18 cellular contexts compared by ENCODE assay signal in genomic region chr2:236393101-236393500, GRCh38.
DNase-seq lines count a peak whose midpoint lies in the region; ATAC-seq and TF ChIP-seq lines count a peak whose summit lies in the region.
"Had no signal": no experiment of that assay in that cellular context is flagged by ENCODE, and none has a peak within 500 bp of the region (broad histone marks: within the 10 kb centered on the region; RNA-seq: fewer than 3 reads in every experiment).

No MANE protein-coding gene starts in this region.

- H3K36me3 Mint-ChIP-seq in activated CD4-positive, alpha-beta T cell treated with anti-CD3 and anti-CD28 coated beads, Interleukin-2, amount 10 ng/mL, durations not matched to agents 24 days and 14 days (ENCODE audit: low read depth), result no peaks in the 10 kb centered on the region
- H3K36me3 Mint-ChIP-seq in H9 (ENCODE audit: insufficient read depth in 1 of 3, low read depth in 3 of 3) (peaks cover 0 to 11% (median 9%) of the 10 kb centered on the region in 3 experiments; a peak in 4 of 7 replicates), osteocyte (ENCODE audit: unreplicated experiment) (no peaks in the 10 kb centered on the region)
- H3K36me3 Mint-ChIP-seq: CD8-positive, alpha-beta T cell had no signal

- no peak for ATAC-seq in GM18502 (IDR thresholded peaks at IDR 0.05; ENCODE audit: poor library complexity, unreplicated experiment)
- ATAC-seq: A549; CD8-positive, alpha-beta T cell had no signal

- H3K27me3 Mint-ChIP-seq in activated CD4-positive, alpha-beta T cell treated with anti-CD3 and anti-CD28 coated beads, Interleukin-2, amount 10 ng/mL, durations not matched to agents 24 days and 14 days, result peaks cover 3% of the 10 kb centered on the region
- H3K27me3 Mint-ChIP-seq in H9 (ENCODE audit: low read depth) (no peaks in the 10 kb centered on the region), osteocyte (ENCODE audit: unreplicated experiment) (peaks cover 7% of the 10 kb centered on the region)

- H3K36me3 ChIP-seq in esophagus muscularis mucosa, result no peaks in the 10 kb centered on the region
- H3K36me3 ChIP-seq: BLaER1 treated with 17β-estradiol and CSF1 and Interleukin-3, amounts not matched to agents 10 nM and 100 nM had no signal

- intact Hi-C loops in activated CD4-positive, alpha-beta T cell treated with anti-CD3 and anti-CD28 coated beads, Interleukin-2, amount 10 ng/mL, durations not matched to agents 24 days and 14 days (cut with micrococcal nuclease), result no loop called here
- intact Hi-C loops in esophagus muscularis mucosa (cut with DNase I), result no loop called here

- no peak overlapping the region for H3K9ac ChIP-seq in H9 (ENCODE audit: extremely low read depth, insufficient read length, low read length)
- H3K9ac ChIP-seq: BLaER1 treated with 17β-estradiol and CSF1 and Interleukin-3, amounts not matched to agents 10 nM and 100 nM had no signal

- TF ChIP-seq CTCF in H9 (conservative IDR thresholded peaks at IDR 0.05) (no peak), esophagus muscularis mucosa (IDR thresholded peaks at IDR 0.05) (no peak), osteocyte (IDR thresholded peaks at IDR 0.05) (no peak), GM10266 (IDR thresholded peaks at IDR 0.05; ENCODE audit: control insufficient read depth, insufficient read depth, low read depth, missing control alignments) (no peak)

- peak; percentile 24 for DNase-seq in activated CD4-positive, alpha-beta T cell treated with anti-CD3 and anti-CD28 coated beads, Interleukin-2, amount 10 ng/mL, durations not matched to agents 24 days and 14 days
- no peak for DNase-seq in activated CD4-positive, alpha-beta T cell treated with anti-CD3 and anti-CD28 coated beads for 1 hour
- DNase-seq in H9 (peak; percentile 14), esophagus muscularis mucosa (ENCODE audit: extremely low spot score) (peak; percentile 86), osteocyte (ENCODE audit: extremely low spot score, unreplicated experiment) (peak; percentile 57), AG08396 (ENCODE audit: low spot score) (no peak), GM10266 (ENCODE audit: extremely low spot score) (no peak)
- DNase-seq: CD8-positive, alpha-beta T cell; DMS 273 treated with DMSO at 0.1 percent for 48 hours; DMS53; DND-41; EL; HCEC 1CT had no signal

- no peak overlapping the region for H3K27ac Mint-ChIP-seq in activated CD4-positive, alpha-beta T cell treated with anti-CD3 and anti-CD28 coated beads, Interleukin-2, amount 10 ng/mL, durations not matched to agents 24 days and 14 days
- H3K27ac Mint-ChIP-seq in H9 (no peak overlapping the region), osteocyte (ENCODE audit: unreplicated experiment) (no peak overlapping the region)
- H3K27ac Mint-ChIP-seq: CD8-positive, alpha-beta T cell had no signal

- H3K4me2 ChIP-seq in H9 (ENCODE audit: insufficient read depth, insufficient read length, low read length), result no peak overlapping the region
- H3K4me2 ChIP-seq: A549 had no signal

- no peak overlapping the region for H4K91ac ChIP-seq in H9 (ENCODE audit: insufficient read length, low read depth, low read length)

- H2BK15ac ChIP-seq in H9 (ENCODE audit: low read depth, low read length), result no peak overlapping the region

- no peak overlapping the region for H2BK120ac ChIP-seq in H9 (ENCODE audit: low read depth, low read length, poor library complexity, severe bottlenecking)

- no CpG with 5 or more reads among the region's 3 CpGs for WGBS in H9 (ENCODE audit: extremely low coverage, insufficient read length, low lambda C conversion rate)
- 87% methylated on average over 3 of the region's 3 CpGs for WGBS in esophagus muscularis mucosa

- no peak overlapping the region for H3K56ac ChIP-seq in H9 (ENCODE audit: insufficient read length, low read depth, low read length)

- no peak for TF ChIP-seq EP300 in esophagus muscularis mucosa (IDR thresholded peaks at IDR 0.05)

- H2AFZ ChIP-seq in H9 (ENCODE audit: low read length), result no peak overlapping the region

- no peaks in the 10 kb centered on the region for H3K9me3 Mint-ChIP-seq in activated CD4-positive, alpha-beta T cell treated with anti-CD3 and anti-CD28 coated beads, Interleukin-2, amount 10 ng/mL, durations not matched to agents 24 days and 14 days
- peaks cover 0 to 3% of the 10 kb centered on the region in 2 experiments; a peak in 2 of 5 replicates for H3K9me3 Mint-ChIP-seq in H9
- no peaks in the 10 kb centered on the region for H3K9me3 Mint-ChIP-seq in osteocyte (ENCODE audit: unreplicated experiment)
- H3K9me3 Mint-ChIP-seq: CD8-positive, alpha-beta T cell had no signal

- no peak overlapping the region for H2AK5ac ChIP-seq in H9 (ENCODE audit: insufficient read length, low read length)

- no peak overlapping the region for H2BK5ac ChIP-seq in H9 (ENCODE audit: insufficient read length, low read length)

- H3K9me3 ChIP-seq in H9 (ENCODE audit: control insufficient read depth, low read depth, low read length) (no peaks in the 10 kb centered on the region), esophagus muscularis mucosa (no peaks in the 10 kb centered on the region)
- H3K9me3 ChIP-seq: A549; BLaER1 treated with 17β-estradiol and CSF1 and Interleukin-3, amounts not matched to agents 10 nM and 100 nM had no signal

- no peak overlapping the region for H3K18ac ChIP-seq in H9 (ENCODE audit: insufficient read length, low read depth, low read length)

- no peak overlapping the region for H3K4me3 Mint-ChIP-seq in activated CD4-positive, alpha-beta T cell treated with anti-CD3 and anti-CD28 coated beads, Interleukin-2, amount 10 ng/mL, durations not matched to agents 24 days and 14 days
- H3K4me3 Mint-ChIP-seq in H9, result no peak overlapping the region
- no peak overlapping the region for H3K4me3 Mint-ChIP-seq in osteocyte (ENCODE audit: unreplicated experiment)
- H3K4me3 Mint-ChIP-seq: CD8-positive, alpha-beta T cell had no signal

- H3K14ac ChIP-seq in H9 (ENCODE audit: insufficient read depth, low read length), result no peak overlapping the region

- H3K4me1 ChIP-seq in H9 (ENCODE audit: insufficient read depth, low read length) (no peaks in the 10 kb centered on the region), esophagus muscularis mucosa (no peaks in the 10 kb centered on the region)
- H3K4me1 ChIP-seq: A549 had no signal

- no peak overlapping the region for H3K4me3 ChIP-seq in esophagus muscularis mucosa
- H3K4me3 ChIP-seq: A549; BLaER1 treated with 17β-estradiol and CSF1 and Interleukin-3, amounts not matched to agents 10 nM and 100 nM had no signal

- no peak overlapping the region for H2BK20ac ChIP-seq in H9 (ENCODE audit: low read depth, low read length, poor library complexity, severe bottlenecking)

- H3K27me3 ChIP-seq in H9 (ENCODE audit: insufficient read depth, low read length), result no peaks in the 10 kb centered on the region
- no peaks in the 10 kb centered on the region for H3K27me3 ChIP-seq in esophagus muscularis mucosa
- H3K27me3 ChIP-seq: BLaER1 treated with 17β-estradiol and CSF1 and Interleukin-3, amounts not matched to agents 10 nM and 100 nM had no signal

- H3K23me2 ChIP-seq in H9 (ENCODE audit: insufficient read length, low read depth, low read length, poor library complexity, severe bottlenecking), result no peaks in the 10 kb centered on the region

- no peak overlapping the region for H3K4ac ChIP-seq in H9 (ENCODE audit: low read depth, low read length)

- no peaks in the 10 kb centered on the region for H4K20me1 ChIP-seq in H9 (ENCODE audit: control insufficient read depth, insufficient read depth, insufficient read length)
- H4K20me1 ChIP-seq: BLaER1 treated with 17β-estradiol and CSF1 and Interleukin-3, amounts not matched to agents 10 nM and 100 nM had no signal

- H3K27ac ChIP-seq in H9 (ENCODE audit: insufficient read length, low read depth, low read length) (no peak overlapping the region), esophagus muscularis mucosa (replicated peaks in 1 of 4) (no peak overlapping the region)
- H3K27ac ChIP-seq: 22Rv1; A549; BLaER1 treated with 17β-estradiol and CSF1 and Interleukin-3, amounts not matched to agents 10 nM and 100 nM; HL-60 had no signal

- no peak overlapping the region for H4K8ac ChIP-seq in H9 (replicated peaks; ENCODE audit: insufficient read length, low read depth, low read length)

- no peak overlapping the region for H2BK12ac ChIP-seq in H9 (ENCODE audit: insufficient read length, low read depth, low read length)

- H3K23ac ChIP-seq in H9 (ENCODE audit: insufficient read length, low read depth, low read length), result no peak overlapping the region

- no peak for TF ChIP-seq POLR2A in esophagus muscularis mucosa (IDR thresholded peaks at IDR 0.05; ENCODE audit: low read depth)

- H3K79me2 ChIP-seq in H9 (ENCODE audit: insufficient read depth, low read length), result no peaks in the 10 kb centered on the region

- no peak overlapping the region for H3T11ph ChIP-seq in H9 (ENCODE audit: low read length)

- no peaks in the 10 kb centered on the region for H3K79me1 ChIP-seq in H9 (ENCODE audit: insufficient read depth, low read depth, low read length, poor library complexity, severe bottlenecking)

- H3K4me1 Mint-ChIP-seq in activated CD4-positive, alpha-beta T cell treated with anti-CD3 and anti-CD28 coated beads, Interleukin-2, amount 10 ng/mL, durations not matched to agents 24 days and 14 days, result no peaks in the 10 kb centered on the region
- H3K4me1 Mint-ChIP-seq in H9 (peaks cover 22 to 39% of the 10 kb centered on the region in 2 experiments), osteocyte (ENCODE audit: unreplicated experiment) (peaks cover 2% of the 10 kb centered on the region)

- H4K5ac ChIP-seq in H9 (ENCODE audit: insufficient read length, low read depth, low read length), result no peak overlapping the region

Comparison
In these comparisons a context has a peak if more than half of its experiments do, and no peak if none do; other contexts are left out.
1. DNase-seq: peak in activated CD4-positive, alpha-beta T cell treated with anti-CD3 and anti-CD28 coated beads, Interleukin-2, amount 10 ng/mL, durations not matched to agents 24 days and 14 days (single experiment), H9 (single experiment), esophagus muscularis mucosa (single experiment) and osteocyte (single experiment); none in activated CD4-positive, alpha-beta T cell treated with anti-CD3 and anti-CD28 coated beads for 1 hour (single experiment), AG08396 (single experiment) and GM10266 (single experiment).